In the genomic region with DNA sequence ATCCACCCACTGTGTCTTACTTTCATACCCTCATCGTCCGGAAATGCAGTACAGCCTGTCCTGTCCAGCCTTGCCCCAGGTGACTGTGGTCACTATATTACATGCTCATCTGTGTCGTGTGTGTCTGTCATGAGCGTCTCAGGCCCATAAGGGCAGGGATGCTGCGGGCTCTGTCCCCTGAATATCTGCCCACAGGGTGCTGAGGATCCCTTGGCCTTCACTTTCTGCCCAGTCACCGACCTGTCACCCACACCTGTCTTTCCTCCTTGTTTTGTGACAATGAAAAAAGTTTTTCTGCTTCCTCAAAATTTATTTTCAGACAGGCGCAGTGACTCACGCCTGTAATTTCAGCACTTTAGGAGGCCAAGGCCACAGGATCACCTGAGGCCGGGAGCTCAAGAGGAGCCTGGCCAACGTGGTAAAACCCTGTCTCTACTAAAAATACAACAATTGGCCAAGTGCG, we compare ENCODE assay signal across 35 cellular contexts. TPM values are rescaled to one million over a fixed set of nuclear protein-coding genes. Genes with fewer than 3 reads are reported as not detected.
"Had no signal": no experiment of that assay in that cellular context is flagged by ENCODE, and none has a peak within 500 bp of the region (broad histone marks: within the 10 kb centered on the region; RNA-seq: fewer than 3 reads in every experiment).

No MANE protein-coding gene starts in this region.

- H3K27ac Mint-ChIP-seq: activated CD4-positive, alpha-beta memory T cell treated with anti-CD3 and anti-CD28 coated beads for 36 hours; activated CD4-positive, alpha-beta T cell treated with anti-CD3 and anti-CD28 coated beads, Interleukin-2, amount 10 ng/mL, durations not matched to agents 24 days and 14 days; activated naive CD4-positive, alpha-beta T cell treated with anti-CD3 and anti-CD28 coated beads for 36 hours; activated naive CD8-positive, alpha-beta T cell treated with anti-CD3 and anti-CD28 coated beads, Interleukin-2, amount 10 ng/mL, durations not matched to agents 7 days and 5 days; activated T-helper 1 cell treated with anti-CD3 and anti-CD28 coated beads, Interleukin-12 subunit alpha, Interleukin-12 subunit beta, Interleukin-2, Interleukin-4 antibody, amounts not matched to agents 30 ng/mL and 10 ng/mL and 1 ng/mL, durations not matched to agents 14 hours and 24 hours and 36 hours; naive B cell; nephron progenitor cell; stimulated activated naive B cell treated with anti-CD40 and anti-IgM and Interleukin-4, amounts not matched to agents 10 μg/mL and 1 μg/mL and 100 μg/mL, for 72 hours; T-helper 17 cell had no signal

- H3K27me3 Mint-ChIP-seq: activated CD4-positive, alpha-beta memory T cell treated with anti-CD3 and anti-CD28 coated beads for 36 hours; activated CD4-positive, alpha-beta T cell treated with anti-CD3 and anti-CD28 coated beads, Interleukin-2, amount 10 ng/mL, durations not matched to agents 24 days and 14 days; activated naive CD8-positive, alpha-beta T cell treated with anti-CD3 and anti-CD28 coated beads, Interleukin-2, amount 10 ng/mL, durations not matched to agents 7 days and 5 days; T-helper 17 cell had no signal

- H2AFZ ChIP-seq: hepatocyte had no signal

- H3K4me3 ChIP-seq: esophagus squamous epithelium, hepatocyte, ovary, prostate gland, suprapubic skin, tibial artery had no signal

- H3K4me2 ChIP-seq: hepatocyte had no signal

- H3K79me2 ChIP-seq: hepatocyte had no signal

- H3K4me3 Mint-ChIP-seq: activated CD4-positive, alpha-beta memory T cell treated with anti-CD3 and anti-CD28 coated beads for 36 hours; activated CD4-positive, alpha-beta T cell treated with anti-CD3 and anti-CD28 coated beads, Interleukin-2, amount 10 ng/mL, durations not matched to agents 24 days and 14 days; activated naive CD4-positive, alpha-beta T cell treated with anti-CD3 and anti-CD28 coated beads for 36 hours; activated naive CD8-positive, alpha-beta T cell treated with anti-CD3 and anti-CD28 coated beads, Interleukin-2, amount 10 ng/mL, durations not matched to agents 7 days and 5 days; activated T-helper 1 cell treated with anti-CD3 and anti-CD28 coated beads, Interleukin-12 subunit alpha, Interleukin-12 subunit beta, Interleukin-2, Interleukin-4 antibody, amounts not matched to agents 30 ng/mL and 10 ng/mL and 1 ng/mL, durations not matched to agents 14 hours and 24 hours and 36 hours; naive B cell; nephron progenitor cell; stimulated activated naive B cell treated with anti-CD40 and anti-IgM and Interleukin-4, amounts not matched to agents 10 μg/mL and 1 μg/mL and 100 μg/mL, for 72 hours had no signal

- ATAC-seq: left cardiac atrium, left ventricle myocardium superior, T-helper 17 cell had no signal

- H3K9me3 Mint-ChIP-seq: activated CD4-positive, alpha-beta memory T cell treated with anti-CD3 and anti-CD28 coated beads for 36 hours; activated CD4-positive, alpha-beta T cell treated with anti-CD3 and anti-CD28 coated beads, Interleukin-2, amount 10 ng/mL, durations not matched to agents 24 days and 14 days; activated naive CD4-positive, alpha-beta T cell treated with anti-CD3 and anti-CD28 coated beads for 36 hours; activated naive CD8-positive, alpha-beta T cell treated with anti-CD3 and anti-CD28 coated beads, Interleukin-2, amount 10 ng/mL, durations not matched to agents 7 days and 5 days; activated T-helper 1 cell treated with anti-CD3 and anti-CD28 coated beads, Interleukin-12 subunit alpha, Interleukin-12 subunit beta, Interleukin-2, Interleukin-4 antibody, amounts not matched to agents 30 ng/mL and 10 ng/mL and 1 ng/mL, durations not matched to agents 14 hours and 24 hours and 36 hours; nephron progenitor cell; stimulated activated naive B cell treated with anti-CD40 and anti-IgM and Interleukin-4, amounts not matched to agents 10 μg/mL and 1 μg/mL and 100 μg/mL, for 72 hours had no signal

- DNase-seq: activated CD4-positive, alpha-beta memory T cell treated with anti-CD3 and anti-CD28 coated beads for 36 hours; activated CD4-positive, alpha-beta T cell treated with anti-CD3 and anti-CD28 coated beads, Interleukin-2, amount 10 ng/mL, durations not matched to agents 24 days and 14 days; activated CD4-positive, CD25-positive, alpha-beta regulatory T cell treated with anti-CD3 and anti-CD28 coated beads, Interleukin-2, amount 50 U/mL, for 72 hours; activated CD8-positive, alpha-beta memory T cell treated with anti-CD3 and anti-CD28 coated beads, Interleukin-2, amount 50 U/mL, for 4 hours; activated effector memory CD4-positive, alpha-beta T cell treated with anti-CD3 and anti-CD28 coated beads, Interleukin-2, amount 50 U/mL, for 16 hours; activated naive CD4-positive, alpha-beta T cell treated with anti-CD3 and anti-CD28 coated beads for 36 hours; activated naive CD8-positive, alpha-beta T cell treated with anti-CD3 and anti-CD28 coated beads, Interleukin-2, amount 10 ng/mL, durations not matched to agents 7 days and 5 days; activated T-cell treated with anti-CD3 and anti-CD28 coated beads, Interleukin-2, amount 50 U/mL, for 1 hour; amygdala; dermis blood vessel endothelial cell; effector CD4-positive, alpha-beta T cell; esophagus squamous epithelium; foreskin melanocyte; left cardiac atrium; left ventricle myocardium superior; naive B cell; nephron progenitor cell; ovary; stimulated activated CD4-positive, alpha-beta T cell treated with anti-CD3 and anti-CD28 coated beads, Interleukin-15, amount 100 ng/mL, for 24 hours; stimulated activated CD4-positive, alpha-beta T cell treated with anti-CD3 and anti-CD28 coated beads, Interleukin-2, amount 100 ng/mL, for 24 hours; stimulated activated naive B cell treated with anti-CD40 and anti-IgM and Interleukin-4, amounts not matched to agents 10 μg/mL and 1 μg/mL and 100 μg/mL, for 72 hours; T-helper 17 cell; T1000; tibial artery had no signal

- H3K4me1 ChIP-seq: esophagus squamous epithelium, prostate gland, suprapubic skin had no signal

- H3K36me3 ChIP-seq: esophagus squamous epithelium, neutrophil, ovary, prostate gland, suprapubic skin, tibial artery had no signal

- H3K36me3 Mint-ChIP-seq: activated CD4-positive, alpha-beta memory T cell treated with anti-CD3 and anti-CD28 coated beads for 36 hours; activated naive CD8-positive, alpha-beta T cell treated with anti-CD3 and anti-CD28 coated beads, Interleukin-2, amount 10 ng/mL, durations not matched to agents 7 days and 5 days; naive B cell; stimulated activated naive B cell treated with anti-CD40 and anti-IgM and Interleukin-4, amounts not matched to agents 10 μg/mL and 1 μg/mL and 100 μg/mL, for 72 hours had no signal

- H3K9me3 ChIP-seq: esophagus squamous epithelium, neutrophil, ovary, prostate gland, suprapubic skin, tibial artery had no signal

- H3K27ac ChIP-seq: epithelial cell of prostate, esophagus squamous epithelium, hepatocyte, neutrophil, ovary, prostate gland, suprapubic skin, tibial artery had no signal

- H3K27me3 ChIP-seq: esophagus squamous epithelium, hepatocyte, ovary, suprapubic skin, tibial artery had no signal

RNA-seq across cellular contexts. Expression of gene CTRB1, which starts 1.4 kb away (rescaled TPM):
- total RNA-seq: activated CD4-positive, alpha-beta memory T cell treated with anti-CD3 and anti-CD28 coated beads for 36 hours; activated CD4-positive, alpha-beta T cell treated with anti-CD3 and anti-CD28 coated beads, Interleukin-2, amount 10 ng/mL, durations not matched to agents 24 days and 14 days; activated CD8-positive, alpha-beta memory T cell treated with anti-CD3 and anti-CD28 coated beads for 36 hours; activated naive CD4-positive, alpha-beta T cell treated with anti-CD3 and anti-CD28 coated beads for 36 hours; activated naive CD8-positive, alpha-beta T cell treated with anti-CD3 and anti-CD28 coated beads, Interleukin-2, amount 10 ng/mL, durations not matched to agents 7 days and 5 days; activated T-helper 1 cell treated with anti-CD3 and anti-CD28 coated beads, Interleukin-12 subunit alpha, Interleukin-12 subunit beta, Interleukin-2, Interleukin-4 antibody, amounts not matched to agents 30 ng/mL and 10 ng/mL and 1 ng/mL, durations not matched to agents 14 hours and 24 hours and 36 hours; bronchial epithelial cell; dermis blood vessel endothelial cell; esophagus squamous epithelium; hepatocyte; left ventricle myocardium superior; lung microvascular endothelial cell; suprapubic skin; T-helper 17 cell; ureter had no signal
- polyA plus RNA-seq: keratinocyte, ovary had no signal

RNA-seq across cellular contexts. Expression of gene CTRB2, which starts 10.5 kb away (rescaled TPM):
- total RNA-seq: activated CD4-positive, alpha-beta memory T cell treated with anti-CD3 and anti-CD28 coated beads for 36 hours; activated CD4-positive, alpha-beta T cell treated with anti-CD3 and anti-CD28 coated beads, Interleukin-2, amount 10 ng/mL, durations not matched to agents 24 days and 14 days; activated CD8-positive, alpha-beta memory T cell treated with anti-CD3 and anti-CD28 coated beads for 36 hours; activated naive CD4-positive, alpha-beta T cell treated with anti-CD3 and anti-CD28 coated beads for 36 hours; activated naive CD8-positive, alpha-beta T cell treated with anti-CD3 and anti-CD28 coated beads, Interleukin-2, amount 10 ng/mL, durations not matched to agents 7 days and 5 days; activated T-helper 1 cell treated with anti-CD3 and anti-CD28 coated beads, Interleukin-12 subunit alpha, Interleukin-12 subunit beta, Interleukin-2, Interleukin-4 antibody, amounts not matched to agents 30 ng/mL and 10 ng/mL and 1 ng/mL, durations not matched to agents 14 hours and 24 hours and 36 hours; bronchial epithelial cell; dermis blood vessel endothelial cell; esophagus squamous epithelium; hepatocyte; left cardiac atrium; left ventricle myocardium superior; lung microvascular endothelial cell; prostate gland; suprapubic skin; T-helper 17 cell; ureter had no signal
- polyA plus RNA-seq: keratinocyte had no signal

RNA-seq across cellular contexts. Expression of gene BCAR1, which starts 34.0 kb away (rescaled TPM):
- total RNA-seq: activated naive CD8-positive, alpha-beta T cell treated with anti-CD3 and anti-CD28 coated beads, Interleukin-2, amount 10 ng/mL, durations not matched to agents 7 days and 5 days had no signal
